1 cellular context compared by ENCODE assay signal in the genomic region with DNA sequence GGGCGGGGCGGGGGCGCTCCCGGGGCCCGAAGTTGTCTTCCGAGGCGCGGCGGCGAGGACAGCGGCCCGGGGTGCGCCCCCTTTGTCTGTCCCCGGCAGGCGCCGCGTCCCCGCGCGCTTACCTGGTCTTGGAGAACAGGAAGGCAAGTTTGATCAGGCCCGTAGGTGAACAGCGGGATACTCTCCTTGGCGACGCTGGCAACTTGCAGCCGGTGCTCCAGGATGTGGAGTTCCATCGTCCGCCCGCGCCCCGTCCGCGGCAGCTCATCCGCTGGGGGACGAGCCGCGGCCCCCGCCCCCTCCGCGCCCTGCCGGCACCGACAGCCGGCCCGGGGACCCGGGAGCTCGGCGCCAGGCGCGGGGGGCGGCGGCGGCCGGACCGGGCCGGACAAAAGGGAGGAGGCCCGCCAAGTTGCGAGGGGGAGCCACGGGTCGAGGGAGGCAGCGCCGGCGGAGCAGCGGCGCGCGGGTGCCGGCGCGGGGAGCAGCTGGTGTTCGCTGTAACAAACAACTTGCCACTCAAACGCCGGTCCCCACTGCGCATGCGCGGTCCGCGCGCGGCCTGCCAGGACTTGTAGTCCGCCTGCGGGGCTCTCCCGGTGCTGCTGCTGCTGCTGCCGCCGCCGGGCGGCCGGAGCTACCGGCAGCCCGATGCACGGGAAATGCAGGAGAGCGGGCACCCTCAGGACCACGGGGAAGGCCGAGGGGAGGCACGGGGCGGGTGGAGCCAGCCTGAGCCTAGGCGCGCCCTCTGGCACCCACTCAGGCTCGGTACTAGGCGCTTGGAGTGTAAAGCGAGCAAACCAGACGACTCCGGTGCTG.
TF ChIP-seq lines count a peak whose summit lies in the region.

No MANE protein-coding gene starts in this region.

TF ChIP-seq in HepG2, 621 proteins besides CTCF, POLR2A, EP300 and RAD21 (continued from another document and continues in another):
- TF ChIP-seq SNAPC2 (CRISPR knock-in tag; IDR thresholded peaks at IDR 0.05) (no peak), ARNT2 (CRISPR knock-in tag; IDR thresholded peaks at IDR 0.05; ENCODE audit: low read depth) (no peak), POLR2AphosphoS5 (IDR thresholded peaks at IDR 0.05; ENCODE audit: low read depth, low read length) (0 out of 2 replicates have a peak, but pooled peaks have one; percentile 27), ATF7-NPFF (CRISPR knock-in tag; IDR thresholded peaks at IDR 0.05; ENCODE audit: low read depth) (0 out of 2 replicates have a peak, but pooled peaks have one; percentile 12), NFE2 (CRISPR knock-in tag; IDR thresholded peaks at IDR 0.05) (no peak), SMYD3 (CRISPR knock-in tag; IDR thresholded peaks at IDR 0.05) (no peak), ZFY (CRISPR knock-in tag; IDR thresholded peaks at IDR 0.05) (peak; percentile 72), ONECUT2 (CRISPR knock-in tag; IDR thresholded peaks at IDR 0.05) (no peak), HNRNPLL (IDR thresholded peaks at IDR 0.05; ENCODE audit: low read depth, low read length, poor library complexity, severe bottlenecking) (peak; percentile 78), HDAC1 (CRISPR knock-in tag; IDR thresholded peaks at IDR 0.05) (peak; percentile 70), ZNF776 (CRISPR knock-in tag; IDR thresholded peaks at IDR 0.05) (peak; percentile 53; the same call in 1 of the 2 replicates), ZNF720 (CRISPR knock-in tag; IDR thresholded peaks at IDR 0.05) (no peak), AHR (CRISPR knock-in tag; IDR thresholded peaks at IDR 0.05) (no peak), IKZF1 (IDR thresholded peaks at IDR 0.05) (no peak), ZNF234 (CRISPR knock-in tag; conservative IDR thresholded peaks at IDR 0.05) (no peak), ETV5 (CRISPR knock-in tag; IDR thresholded peaks at IDR 0.05; ENCODE audit: borderline replicate concordance) (no peak), SRF (IDR thresholded peaks at IDR 0.05; ENCODE audit: low read depth, low read length) (no peak), HDAC6 (IDR thresholded peaks at IDR 0.05; ENCODE audit: low read depth, low read length) (no peak), ZNF672 (CRISPR knock-in tag; IDR thresholded peaks at IDR 0.05) (no peak), FOXO1 (CRISPR knock-in tag; IDR thresholded peaks at IDR 0.05) (peak; percentile 13; the same call in 1 of the 2 replicates), ZNF761 (CRISPR knock-in tag; conservative IDR thresholded peaks at IDR 0.05) (0 out of 2 replicates have a peak, but pooled peaks have one; percentile 37), ZNF724P (CRISPR knock-in tag; IDR thresholded peaks at IDR 0.05; ENCODE audit: borderline replicate concordance) (no peak), ZNF674 (CRISPR knock-in tag; IDR thresholded peaks at IDR 0.05; ENCODE audit: low read depth) (no peak), FOXC1 (CRISPR knock-in tag; IDR thresholded peaks at IDR 0.05; ENCODE audit: borderline replicate concordance) (no peak), ZNF780A (CRISPR knock-in tag; IDR thresholded peaks at IDR 0.05) (0 out of 2 replicates have a peak, but pooled peaks have one; percentile 64), ZNF12 (CRISPR knock-in tag; IDR thresholded peaks at IDR 0.05) (no peak), ZNF598 (CRISPR knock-in tag; IDR thresholded peaks at IDR 0.05; ENCODE audit: borderline replicate concordance) (0 out of 2 replicates have a peak, but pooled peaks have one; percentile 50), BRCA1 (CRISPR knock-in tag; IDR thresholded peaks at IDR 0.05) (no peak), MLLT10 (CRISPR knock-in tag; IDR thresholded peaks at IDR 0.05) (no peak), GABPA (IDR thresholded peaks at IDR 0.05; ENCODE audit: low read depth, low read length) (no peak), GABPA (CRISPR knock-in tag; IDR thresholded peaks at IDR 0.05; ENCODE audit: low read depth) (no peak), POGZ (CRISPR knock-in tag; IDR thresholded peaks at IDR 0.05) (0 out of 2 replicates have a peak, but pooled peaks have one; percentile 55), TOPORS (CRISPR knock-in tag; IDR thresholded peaks at IDR 0.05) (no peak), ZNF33B (CRISPR knock-in tag; IDR thresholded peaks at IDR 0.05) (no peak), ISX (CRISPR knock-in tag; conservative IDR thresholded peaks at IDR 0.05) (no peak), SMARCC2 (IDR thresholded peaks at IDR 0.05) (no peak), ZSCAN25 (CRISPR knock-in tag; IDR thresholded peaks at IDR 0.05) (peak; percentile 46; the same call in 1 of the 2 replicates), CBX1 (IDR thresholded peaks at IDR 0.05; ENCODE audit: low read depth) (peak; percentile 19), ZNF530 (CRISPR knock-in tag; IDR thresholded peaks at IDR 0.05; ENCODE audit: low read depth) (no peak), ZNF263 (CRISPR knock-in tag; IDR thresholded peaks at IDR 0.05) (no peak), ZFX (CRISPR knock-in tag; IDR thresholded peaks at IDR 0.05; ENCODE audit: low read depth) (peak; percentile 83), MATR3 (CRISPR knock-in tag; IDR thresholded peaks at IDR 0.05) (no peak), NPAS2 (CRISPR knock-in tag; IDR thresholded peaks at IDR 0.05; ENCODE audit: borderline replicate concordance) (no peak), ZMYM2 (CRISPR knock-in tag; IDR thresholded peaks at IDR 0.05) (no peak), STAG1 (CRISPR knock-in tag; IDR thresholded peaks at IDR 0.05) (peak; percentile 36; the same call in 1 of the 2 replicates), ZNF496 (CRISPR knock-in tag; IDR thresholded peaks at IDR 0.05; ENCODE audit: insufficient replicate concordance) (no peak), ZNF121 (CRISPR knock-in tag; IDR thresholded peaks at IDR 0.05) (no peak), ZNF879 (CRISPR knock-in tag; IDR thresholded peaks at IDR 0.05) (no peak), TAF1 (CRISPR knock-in tag; IDR thresholded peaks at IDR 0.05) (peak; percentile 53; the same call in 1 of the 2 replicates), MEIS1 (CRISPR knock-in tag; IDR thresholded peaks at IDR 0.05; ENCODE audit: borderline replicate concordance) (peak; percentile 83; the same call in 1 of the 2 replicates), CENPX (CRISPR knock-in tag; IDR thresholded peaks at IDR 0.05) (no peak), REXO4 (CRISPR knock-in tag; IDR thresholded peaks at IDR 0.05; ENCODE audit: borderline replicate concordance) (no peak), CENPT (CRISPR knock-in tag; IDR thresholded peaks at IDR 0.05; ENCODE audit: low read depth) (no peak), ZNF572 (CRISPR knock-in tag; IDR thresholded peaks at IDR 0.05) (0 out of 2 replicates have a peak, but pooled peaks have one; percentile 53), MTF2 (CRISPR knock-in tag; IDR thresholded peaks at IDR 0.05; ENCODE audit: borderline replicate concordance) (no peak), CBX2 (IDR thresholded peaks at IDR 0.05; ENCODE audit: low read depth, low read length) (no peak), CBX2 (CRISPR knock-in tag; IDR thresholded peaks at IDR 0.05; ENCODE audit: low read depth) (no peak), ZMAT3 (CRISPR knock-in tag; conservative IDR thresholded peaks at IDR 0.05) (peak; percentile 18; the same call in 1 of the 2 replicates), ZNF605 (CRISPR knock-in tag; IDR thresholded peaks at IDR 0.05) (peak; percentile 68), CHD4 (IDR thresholded peaks at IDR 0.05; ENCODE audit: borderline replicate concordance, low read length) (no peak), ZBTB38 (CRISPR knock-in tag; IDR thresholded peaks at IDR 0.05) (no peak), FOSL2 (CRISPR knock-in tag; IDR thresholded peaks at IDR 0.05) (0 out of 2 replicates have a peak, but pooled peaks have one; percentile 16), EHMT2 (IDR thresholded peaks at IDR 0.05; ENCODE audit: borderline replicate concordance, low read depth, low read length) (no peak)
- TF ChIP-seq, protein P1, sequence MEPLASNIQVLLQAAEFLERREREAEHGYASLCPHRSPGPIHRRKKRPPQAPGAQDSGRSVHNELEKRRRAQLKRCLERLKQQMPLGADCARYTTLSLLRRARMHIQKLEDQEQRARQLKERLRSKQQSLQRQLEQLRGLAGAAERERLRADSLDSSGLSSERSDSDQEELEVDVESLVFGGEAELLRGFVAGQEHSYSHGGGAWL (CRISPR knock-in tag; IDR thresholded peaks at IDR 0.05): no peak
- TF ChIP-seq, protein P2, sequence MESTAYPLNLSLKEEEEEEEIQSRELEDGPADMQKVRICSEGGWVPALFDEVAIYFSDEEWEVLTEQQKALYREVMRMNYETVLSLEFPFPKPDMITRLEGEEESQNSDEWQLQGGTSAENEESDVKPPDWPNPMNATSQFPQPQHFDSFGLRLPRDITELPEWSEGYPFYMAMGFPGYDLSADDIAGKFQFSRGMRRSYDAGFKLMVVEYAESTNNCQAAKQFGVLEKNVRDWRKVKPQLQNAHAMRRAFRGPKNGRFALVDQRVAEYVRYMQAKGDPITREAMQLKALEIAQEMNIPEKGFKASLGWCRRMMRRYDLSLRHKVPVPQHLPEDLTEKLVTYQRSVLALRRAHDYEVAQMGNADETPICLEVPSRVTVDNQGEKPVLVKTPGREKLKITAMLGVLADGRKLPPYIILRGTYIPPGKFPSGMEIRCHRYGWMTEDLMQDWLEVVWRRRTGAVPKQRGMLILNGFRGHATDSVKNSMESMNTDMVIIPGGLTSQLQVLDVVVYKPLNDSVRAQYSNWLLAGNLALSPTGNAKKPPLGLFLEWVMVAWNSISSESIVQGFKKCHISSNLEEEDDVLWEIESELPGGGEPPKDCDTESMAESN (CRISPR knock-in tag; conservative IDR thresholded peaks at IDR 0.05): peak; percentile 78; the same call in 1 of the 2 replicates
- TF ChIP-seq, protein P3, sequence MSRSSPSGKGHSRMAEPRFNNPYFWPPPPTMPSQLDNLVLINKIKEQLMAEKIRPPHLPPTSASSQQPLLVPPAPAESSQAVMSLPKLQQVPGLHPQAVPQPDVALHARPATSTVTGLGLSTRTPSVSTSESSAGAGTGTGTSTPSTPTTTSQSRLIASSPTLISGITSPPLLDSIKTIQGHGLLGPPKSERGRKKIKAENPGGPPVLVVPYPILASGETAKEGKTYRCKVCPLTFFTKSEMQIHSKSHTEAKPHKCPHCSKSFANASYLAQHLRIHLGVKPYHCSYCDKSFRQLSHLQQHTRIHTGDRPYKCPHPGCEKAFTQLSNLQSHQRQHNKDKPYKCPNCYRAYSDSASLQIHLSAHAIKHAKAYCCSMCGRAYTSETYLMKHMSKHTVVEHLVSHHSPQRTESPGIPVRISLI (CRISPR knock-in tag; IDR thresholded peaks at IDR 0.05; ENCODE audit: borderline replicate concordance): no peak
- TF ChIP-seq, protein P4, sequence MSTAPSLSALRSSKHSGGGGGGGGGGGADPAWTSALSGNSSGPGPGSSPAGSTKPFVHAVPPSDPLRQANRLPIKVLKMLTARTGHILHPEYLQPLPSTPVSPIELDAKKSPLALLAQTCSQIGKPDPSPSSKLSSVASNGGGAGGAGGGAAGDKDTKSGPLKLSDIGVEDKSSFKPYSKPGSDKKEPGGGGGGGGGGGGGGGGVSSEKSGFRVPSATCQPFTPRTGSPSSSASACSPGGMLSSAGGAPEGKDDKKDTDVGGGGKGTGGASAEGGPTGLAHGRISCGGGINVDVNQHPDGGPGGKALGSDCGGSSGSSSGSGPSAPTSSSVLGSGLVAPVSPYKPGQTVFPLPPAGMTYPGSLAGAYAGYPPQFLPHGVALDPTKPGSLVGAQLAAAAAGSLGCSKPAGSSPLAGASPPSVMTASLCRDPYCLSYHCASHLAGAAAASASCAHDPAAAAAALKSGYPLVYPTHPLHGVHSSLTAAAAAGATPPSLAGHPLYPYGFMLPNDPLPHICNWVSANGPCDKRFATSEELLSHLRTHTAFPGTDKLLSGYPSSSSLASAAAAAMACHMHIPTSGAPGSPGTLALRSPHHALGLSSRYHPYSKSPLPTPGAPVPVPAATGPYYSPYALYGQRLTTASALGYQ (CRISPR knock-in tag; IDR thresholded peaks at IDR 0.05): no peak
- TF ChIP-seq, protein P5, sequence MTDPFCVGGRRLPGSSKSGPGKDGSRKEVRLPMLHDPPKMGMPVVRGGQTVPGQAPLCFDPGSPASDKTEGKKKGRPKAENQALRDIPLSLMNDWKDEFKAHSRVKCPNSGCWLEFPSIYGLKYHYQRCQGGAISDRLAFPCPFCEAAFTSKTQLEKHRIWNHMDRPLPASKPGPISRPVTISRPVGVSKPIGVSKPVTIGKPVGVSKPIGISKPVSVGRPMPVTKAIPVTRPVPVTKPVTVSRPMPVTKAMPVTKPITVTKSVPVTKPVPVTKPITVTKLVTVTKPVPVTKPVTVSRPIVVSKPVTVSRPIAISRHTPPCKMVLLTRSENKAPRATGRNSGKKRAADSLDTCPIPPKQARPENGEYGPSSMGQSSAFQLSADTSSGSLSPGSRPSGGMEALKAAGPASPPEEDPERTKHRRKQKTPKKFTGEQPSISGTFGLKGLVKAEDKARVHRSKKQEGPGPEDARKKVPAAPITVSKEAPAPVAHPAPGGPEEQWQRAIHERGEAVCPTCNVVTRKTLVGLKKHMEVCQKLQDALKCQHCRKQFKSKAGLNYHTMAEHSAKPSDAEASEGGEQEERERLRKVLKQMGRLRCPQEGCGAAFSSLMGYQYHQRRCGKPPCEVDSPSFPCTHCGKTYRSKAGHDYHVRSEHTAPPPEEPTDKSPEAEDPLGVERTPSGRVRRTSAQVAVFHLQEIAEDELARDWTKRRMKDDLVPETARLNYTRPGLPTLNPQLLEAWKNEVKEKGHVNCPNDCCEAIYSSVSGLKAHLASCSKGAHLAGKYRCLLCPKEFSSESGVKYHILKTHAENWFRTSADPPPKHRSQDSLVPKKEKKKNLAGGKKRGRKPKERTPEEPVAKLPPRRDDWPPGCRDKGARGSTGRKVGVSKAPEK (CRISPR knock-in tag; IDR thresholded peaks at IDR 0.05; ENCODE audit: borderline replicate concordance): no peak
- TF ChIP-seq, protein P6, sequence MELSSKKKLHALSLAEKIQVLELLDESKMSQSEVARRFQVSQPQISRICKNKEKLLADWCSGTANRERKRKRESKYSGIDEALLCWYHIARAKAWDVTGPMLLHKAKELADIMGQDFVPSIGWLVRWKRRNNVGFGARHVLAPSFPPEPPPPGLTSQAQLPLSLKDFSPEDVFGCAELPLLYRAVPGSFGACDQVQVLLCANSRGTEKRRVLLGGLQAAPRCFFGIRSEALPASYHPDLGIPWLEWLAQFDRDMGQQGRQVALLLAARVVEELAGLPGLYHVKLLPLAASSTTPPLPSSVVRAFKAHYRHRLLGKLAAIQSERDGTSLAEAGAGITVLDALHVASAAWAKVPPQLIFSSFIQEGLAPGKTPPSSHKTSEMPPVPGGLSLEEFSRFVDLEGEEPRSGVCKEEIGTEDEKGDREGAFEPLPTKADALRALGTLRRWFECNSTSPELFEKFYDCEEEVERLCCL (CRISPR knock-in tag; IDR thresholded peaks at IDR 0.05; ENCODE audit: borderline replicate concordance): no peak
- TF ChIP-seq, protein P7, sequence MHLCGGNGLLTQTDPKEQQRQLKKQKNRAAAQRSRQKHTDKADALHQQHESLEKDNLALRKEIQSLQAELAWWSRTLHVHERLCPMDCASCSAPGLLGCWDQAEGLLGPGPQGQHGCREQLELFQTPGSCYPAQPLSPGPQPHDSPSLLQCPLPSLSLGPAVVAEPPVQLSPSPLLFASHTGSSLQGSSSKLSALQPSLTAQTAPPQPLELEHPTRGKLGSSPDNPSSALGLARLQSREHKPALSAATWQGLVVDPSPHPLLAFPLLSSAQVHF (CRISPR knock-in tag; IDR thresholded peaks at IDR 0.05): 0 out of 2 replicates have a peak, but pooled peaks have one; percentile 19
- TF ChIP-seq, protein P8, sequence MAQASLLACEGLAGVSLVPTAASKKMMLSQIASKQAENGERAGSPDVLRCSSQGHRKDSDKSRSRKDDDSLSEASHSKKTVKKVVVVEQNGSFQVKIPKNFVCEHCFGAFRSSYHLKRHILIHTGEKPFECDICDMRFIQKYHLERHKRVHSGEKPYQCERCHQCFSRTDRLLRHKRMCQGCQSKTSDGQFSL (CRISPR knock-in tag; IDR thresholded peaks at IDR 0.05): no peak
